Comparison of ENCODE assay signal across 23 cellular contexts in genomic region chr17:79339311-79339710, GRCh38.
"Had no signal": no experiment of that assay in that cellular context is flagged by ENCODE, and none has a peak within 500 bp of the region (broad histone marks: within the 10 kb centered on the region; RNA-seq: fewer than 3 reads in every experiment).

No MANE protein-coding gene starts in this region.

- H3K4me3 ChIP-seq: PC-9 had no signal

- H3K4me1 Mint-ChIP-seq: activated CD4-positive, alpha-beta T cell treated with anti-CD3 and anti-CD28 coated beads, Interleukin-2, amount 10 ng/mL, durations not matched to agents 24 days and 14 days; activated CD8-positive, alpha-beta memory T cell treated with anti-CD3 and anti-CD28 coated beads, Interleukin-2, amount 10 ng/mL, durations not matched to agents 7 days and 5 days; activated naive CD4-positive, alpha-beta T cell treated with anti-CD3 and anti-CD28 coated beads, Interleukin-2, amount 50 U/mL, for 24 hours had no signal

- H3K4me2 ChIP-seq: KMS-11, PC-9, SK-N-SH had no signal

- H3K9me3 ChIP-seq: SK-N-SH had no signal

- H3K9ac ChIP-seq: KMS-11, SK-N-SH had no signal

- H3K9me3 Mint-ChIP-seq: activated CD4-positive, alpha-beta T cell treated with anti-CD3 and anti-CD28 coated beads, Interleukin-2, amount 10 ng/mL, durations not matched to agents 24 days and 14 days; activated naive CD4-positive, alpha-beta T cell treated with anti-CD3 and anti-CD28 coated beads, Interleukin-2, amount 50 U/mL, for 24 hours; activated T-cell treated with anti-CD3 and anti-CD28 coated beads, Interleukin-2, amount 50 U/mL, for 24 hours; activated T-helper 1 cell treated with anti-CD3 and anti-CD28 coated beads, Interleukin-12 subunit alpha, Interleukin-12 subunit beta, Interleukin-2, Interleukin-4 antibody, amounts not matched to agents 30 ng/mL and 10 ng/mL and 1 ng/mL, durations not matched to agents 14 hours and 24 hours and 36 hours had no signal

- ATAC-seq: activated CD8-positive, alpha-beta memory T cell treated with anti-CD3 and anti-CD28 coated beads, Interleukin-2, amount 10 ng/mL, durations not matched to agents 7 days and 5 days had no signal

- H3K9me2 ChIP-seq: SK-N-SH had no signal

- H3K4me3 Mint-ChIP-seq: activated CD4-positive, alpha-beta T cell treated with anti-CD3 and anti-CD28 coated beads, Interleukin-2, amount 10 ng/mL, durations not matched to agents 24 days and 14 days; activated CD8-positive, alpha-beta memory T cell treated with anti-CD3 and anti-CD28 coated beads, Interleukin-2, amount 10 ng/mL, durations not matched to agents 7 days and 5 days; activated naive CD4-positive, alpha-beta T cell treated with anti-CD3 and anti-CD28 coated beads, Interleukin-2, amount 50 U/mL, for 24 hours; activated T-cell treated with anti-CD3 and anti-CD28 coated beads, Interleukin-2, amount 50 U/mL, for 24 hours; activated T-helper 1 cell treated with anti-CD3 and anti-CD28 coated beads, Interleukin-12 subunit alpha, Interleukin-12 subunit beta, Interleukin-2, Interleukin-4 antibody, amounts not matched to agents 30 ng/mL and 10 ng/mL and 1 ng/mL, durations not matched to agents 14 hours and 24 hours and 36 hours had no signal

- H3K27ac ChIP-seq: KMS-11, PC-9 had no signal

- H3K36me3 Mint-ChIP-seq: activated CD8-positive, alpha-beta memory T cell treated with anti-CD3 and anti-CD28 coated beads, Interleukin-2, amount 10 ng/mL, durations not matched to agents 7 days and 5 days; activated naive CD4-positive, alpha-beta T cell treated with anti-CD3 and anti-CD28 coated beads, Interleukin-2, amount 50 U/mL, for 24 hours had no signal

- H2AFZ ChIP-seq: PC-9 had no signal

- H3K27ac Mint-ChIP-seq: activated CD4-positive, alpha-beta T cell treated with anti-CD3 and anti-CD28 coated beads, Interleukin-2, amount 10 ng/mL, durations not matched to agents 24 days and 14 days; activated CD8-positive, alpha-beta memory T cell treated with anti-CD3 and anti-CD28 coated beads, Interleukin-2, amount 10 ng/mL, durations not matched to agents 7 days and 5 days; activated naive CD4-positive, alpha-beta T cell treated with anti-CD3 and anti-CD28 coated beads, Interleukin-2, amount 50 U/mL, for 24 hours; activated T-cell treated with anti-CD3 and anti-CD28 coated beads, Interleukin-2, amount 50 U/mL, for 24 hours; activated T-helper 1 cell treated with anti-CD3 and anti-CD28 coated beads, Interleukin-12 subunit alpha, Interleukin-12 subunit beta, Interleukin-2, Interleukin-4 antibody, amounts not matched to agents 30 ng/mL and 10 ng/mL and 1 ng/mL, durations not matched to agents 14 hours and 24 hours and 36 hours had no signal

- DNase-seq: activated CD4-positive, alpha-beta T cell treated with anti-CD3 and anti-CD28 coated beads for 1 hour; activated CD4-positive, alpha-beta T cell treated with anti-CD3 and anti-CD28 coated beads, Interleukin-2, amount 10 ng/mL, durations not matched to agents 24 days and 14 days; activated CD4-positive, alpha-beta T cell treated with anti-CD3 and anti-CD28 coated beads, Interleukin-2, amount 50 U/mL, for 48 hours; activated CD8-positive, alpha-beta memory T cell treated with anti-CD3 and anti-CD28 coated beads, Interleukin-2, amount 10 ng/mL, durations not matched to agents 7 days and 5 days; activated effector memory CD4-positive, alpha-beta T cell treated with Interleukin-2 at 50 U/mL for 16 hours; activated naive CD4-positive, alpha-beta T cell; activated T-cell treated with anti-CD3 and anti-CD28 coated beads, Interleukin-2, amount 50 U/mL, for 24 hours; central memory CD4-positive, alpha-beta T cell; MV-4-11; NCI-H1092 treated with DMSO at 0.1 percent for 48 hours; NCI-H1417 treated with DMSO at 0.1 percent for 48 hours; NCI-H1694; NCI-H2029; NCI-H2107; NCI-H2171 treated with DMSO at 0.1 percent for 48 hours; NCI-H345; NCI-H510A; NCI-H526 treated with DMSO at 0.1 percent for 48 hours; PC-9; SK-N-SH had no signal
